In genomic region chr16:1492923-1493745, GRCh38 we compare ENCODE assay signal across 8 cellular contexts. TPM values are rescaled to one million over a fixed set of nuclear protein-coding genes. Genes with fewer than 3 reads are reported as not detected.
DNase-seq lines count a peak whose midpoint lies in the region; ATAC-seq lines count a peak whose summit lies in the region.

TSS of gene TELO2 (plus strand) at chr16:1493360. CDS start at chr16:1494282, 922 bp downstream.

- peak within 1 kb of the TSS; percentile 100 for H3K27ac Mint-ChIP-seq in activated naive CD4-positive, alpha-beta T cell treated with anti-CD3 and anti-CD28 coated beads, Interleukin-2, amount 50 U/mL, for 24 hours

- H3K27me3 Mint-ChIP-seq in activated naive CD4-positive, alpha-beta T cell treated with anti-CD3 and anti-CD28 coated beads, Interleukin-2, amount 50 U/mL, for 24 hours, result no peaks in the 10 kb centered on the region

- H3K27ac ChIP-seq in Karpas-422 (ENCODE audit: low read length), result peak within 1 kb of the TSS; percentile 41; the same call in 1 of the 2 replicates

- H2AFZ ChIP-seq in Karpas-422 (ENCODE audit: low read length), result peak within 1 kb of the TSS; percentile 95

- ATAC-seq in GM21447 (IDR thresholded peaks at IDR 0.05; ENCODE audit: unreplicated experiment), result peak; percentile 64

- no peaks in the 10 kb centered on the region for H4K20me1 ChIP-seq in Karpas-422 (ENCODE audit: insufficient read depth, low read depth, low read length)

- peaks cover 4% of the 10 kb centered on the region for H3K36me3 Mint-ChIP-seq in activated naive CD4-positive, alpha-beta T cell treated with anti-CD3 and anti-CD28 coated beads, Interleukin-2, amount 50 U/mL, for 24 hours

- H3K79me2 ChIP-seq in Karpas-422 (ENCODE audit: low read length), result peaks cover 19% of the 10 kb centered on the region

- DNase-seq in COR-L47 (lab: John Stamatoyannopoulos, UW) (peak; percentile 73), Karpas-422 (peak; percentile 93), SKM-1 (lab: John Stamatoyannopoulos, UW; ENCODE audit: unreplicated experiment) (peak; percentile 73), globus pallidus (ENCODE audit: low spot score) (peak; percentile 80), occipital lobe (lab: John Stamatoyannopoulos, UW) (peak; percentile 78), superior temporal gyrus (ENCODE audit: extremely low spot score) (peak; percentile 76)

- H3K4me3 ChIP-seq in Karpas-422 (ENCODE audit: low read length), result peak within 1 kb of the TSS; percentile 93

- peak within 1 kb of the TSS; percentile 92 for H3K9ac ChIP-seq in Karpas-422 (ENCODE audit: low read length)

- H3K9me3 ChIP-seq in Karpas-422 (ENCODE audit: low read length), result no peaks in the 10 kb centered on the region

- H3K27me3 ChIP-seq in Karpas-422 (ENCODE audit: low read length), result no peaks in the 10 kb centered on the region

- peaks cover 10% of the 10 kb centered on the region for H3K4me1 Mint-ChIP-seq in activated naive CD4-positive, alpha-beta T cell treated with anti-CD3 and anti-CD28 coated beads, Interleukin-2, amount 50 U/mL, for 24 hours

- H3K4me3 Mint-ChIP-seq in activated naive CD4-positive, alpha-beta T cell treated with anti-CD3 and anti-CD28 coated beads, Interleukin-2, amount 50 U/mL, for 24 hours, result peak within 1 kb of the TSS; percentile 97

- H3K4me2 ChIP-seq in Karpas-422 (ENCODE audit: low read depth, low read length, poor library complexity, severe bottlenecking), result peak within 1 kb of the TSS; percentile 92

- no peaks in the 10 kb centered on the region for H3K9me3 Mint-ChIP-seq in activated naive CD4-positive, alpha-beta T cell treated with anti-CD3 and anti-CD28 coated beads, Interleukin-2, amount 50 U/mL, for 24 hours

- H3K9me2 ChIP-seq in Karpas-422 (replicated peaks; ENCODE audit: insufficient read depth, low read length), result no peaks in the 10 kb centered on the region

- H3K36me3 ChIP-seq in Karpas-422 (ENCODE audit: insufficient read depth, low read length), result no peaks in the 10 kb centered on the region

- H3K4me1 ChIP-seq in Karpas-422 (ENCODE audit: low read length), result peaks cover 19% of the 10 kb centered on the region

RNA-seq across cellular contexts. Expression of gene TELO2, which starts in this region (rescaled TPM):
- total RNA-seq in Karpas-422 (2014; rRNA removed; shearing (Covaris generic); ENCODE audit: low replicate concordance), result 8.7 and 22.0 TPM in 2 replicates
- 11.7 TPM for total RNA-seq in occipital lobe

Comparison
In these comparisons a context has a peak if more than half of its experiments do, and no peak if none do; other contexts are left out.
1. Peak in every context shown above with its lines: DNase-seq, ATAC-seq, H3K4me3 ChIP-seq and H3K27ac ChIP-seq.